2 cellular contexts compared by ENCODE assay signal in the genomic region with DNA sequence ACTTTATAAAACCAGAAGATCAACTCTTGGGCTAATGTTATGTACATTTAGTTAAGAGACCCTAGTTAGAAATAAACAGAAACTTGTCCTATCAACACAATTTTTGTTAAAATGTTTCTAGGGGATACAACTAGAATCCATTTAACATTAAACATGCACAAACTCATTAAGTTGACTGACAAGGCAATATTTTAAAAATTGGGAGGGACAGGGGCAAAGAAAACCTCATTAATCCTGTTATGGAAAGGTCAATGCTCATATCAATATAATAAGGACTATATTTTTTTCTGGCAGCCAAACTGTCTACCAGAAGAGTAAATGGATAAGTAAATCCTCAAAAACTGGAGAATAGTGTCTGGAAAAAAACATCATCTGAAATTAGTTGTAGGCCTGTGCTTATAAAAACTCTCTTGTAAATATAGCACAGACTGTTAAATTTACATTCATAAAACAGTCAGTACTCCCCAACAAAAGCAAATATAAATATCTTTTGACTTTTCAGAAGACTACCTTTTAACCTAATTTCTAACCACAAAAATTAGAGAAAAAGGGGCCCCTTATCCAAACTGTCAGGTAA.
TF ChIP-seq lines count a peak whose summit lies in the region.

No MANE protein-coding gene starts in this region.

TF ChIP-seq in SK-N-SH, 30 proteins besides CTCF, POLR2A, EP300 and RAD21 (continued from another document):
- TF ChIP-seq, protein P1, sequence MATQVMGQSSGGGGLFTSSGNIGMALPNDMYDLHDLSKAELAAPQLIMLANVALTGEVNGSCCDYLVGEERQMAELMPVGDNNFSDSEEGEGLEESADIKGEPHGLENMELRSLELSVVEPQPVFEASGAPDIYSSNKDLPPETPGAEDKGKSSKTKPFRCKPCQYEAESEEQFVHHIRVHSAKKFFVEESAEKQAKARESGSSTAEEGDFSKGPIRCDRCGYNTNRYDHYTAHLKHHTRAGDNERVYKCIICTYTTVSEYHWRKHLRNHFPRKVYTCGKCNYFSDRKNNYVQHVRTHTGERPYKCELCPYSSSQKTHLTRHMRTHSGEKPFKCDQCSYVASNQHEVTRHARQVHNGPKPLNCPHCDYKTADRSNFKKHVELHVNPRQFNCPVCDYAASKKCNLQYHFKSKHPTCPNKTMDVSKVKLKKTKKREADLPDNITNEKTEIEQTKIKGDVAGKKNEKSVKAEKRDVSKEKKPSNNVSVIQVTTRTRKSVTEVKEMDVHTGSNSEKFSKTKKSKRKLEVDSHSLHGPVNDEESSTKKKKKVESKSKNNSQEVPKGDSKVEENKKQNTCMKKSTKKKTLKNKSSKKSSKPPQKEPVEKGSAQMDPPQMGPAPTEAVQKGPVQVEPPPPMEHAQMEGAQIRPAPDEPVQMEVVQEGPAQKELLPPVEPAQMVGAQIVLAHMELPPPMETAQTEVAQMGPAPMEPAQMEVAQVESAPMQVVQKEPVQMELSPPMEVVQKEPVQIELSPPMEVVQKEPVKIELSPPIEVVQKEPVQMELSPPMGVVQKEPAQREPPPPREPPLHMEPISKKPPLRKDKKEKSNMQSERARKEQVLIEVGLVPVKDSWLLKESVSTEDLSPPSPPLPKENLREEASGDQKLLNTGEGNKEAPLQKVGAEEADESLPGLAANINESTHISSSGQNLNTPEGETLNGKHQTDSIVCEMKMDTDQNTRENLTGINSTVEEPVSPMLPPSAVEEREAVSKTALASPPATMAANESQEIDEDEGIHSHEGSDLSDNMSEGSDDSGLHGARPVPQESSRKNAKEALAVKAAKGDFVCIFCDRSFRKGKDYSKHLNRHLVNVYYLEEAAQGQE (IDR thresholded peaks at IDR 0.05; ENCODE audit: low read depth, low read length): no peak
TF ChIP-seq in SK-N-SH: peak in this region for 0.

TF ChIP-seq in SK-N-SH treated with all-trans-retinoic acid at 6 μM for 48 hours, 23 proteins besides CTCF, POLR2A, EP300 and RAD21 (continued from another document):
- TF ChIP-seq, protein P2, sequence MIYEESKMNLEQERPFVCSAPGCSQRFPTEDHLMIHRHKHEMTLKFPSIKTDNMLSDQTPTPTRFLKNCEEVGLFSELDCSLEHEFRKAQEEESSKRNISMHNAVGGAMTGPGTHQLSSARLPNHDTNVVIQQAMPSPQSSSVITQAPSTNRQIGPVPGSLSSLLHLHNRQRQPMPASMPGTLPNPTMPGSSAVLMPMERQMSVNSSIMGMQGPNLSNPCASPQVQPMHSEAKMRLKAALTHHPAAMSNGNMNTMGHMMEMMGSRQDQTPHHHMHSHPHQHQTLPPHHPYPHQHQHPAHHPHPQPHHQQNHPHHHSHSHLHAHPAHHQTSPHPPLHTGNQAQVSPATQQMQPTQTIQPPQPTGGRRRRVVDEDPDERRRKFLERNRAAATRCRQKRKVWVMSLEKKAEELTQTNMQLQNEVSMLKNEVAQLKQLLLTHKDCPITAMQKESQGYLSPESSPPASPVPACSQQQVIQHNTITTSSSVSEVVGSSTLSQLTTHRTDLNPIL (CRISPR knock-in tag; IDR thresholded peaks at IDR 0.05; ENCODE audit: low read depth): no peak
- TF ChIP-seq ZNF565 (CRISPR knock-in tag; conservative IDR thresholded peaks at IDR 0.05; ENCODE audit: low read depth): no peak
- TF ChIP-seq GLIS3 (CRISPR knock-in tag; IDR thresholded peaks at IDR 0.05): no peak
